29 cellular contexts compared by ENCODE assay signal in genomic region chr1:174721246-174721645, GRCh38.
"Had no signal": no experiment of that assay in that cellular context is flagged by ENCODE, and none has a peak within 500 bp of the region (broad histone marks: within the 10 kb centered on the region; RNA-seq: fewer than 3 reads in every experiment).

No MANE protein-coding gene starts in this region.

- H3K36me3 ChIP-seq: colonic mucosa, esophagus muscularis mucosa, esophagus squamous epithelium, gastrocnemius medialis, gastroesophageal sphincter, heart left ventricle, heart right ventricle had no signal

- DNase-seq: colonic mucosa; cortex of kidney; dermis blood vessel endothelial cell; dorsolateral prefrontal cortex; effector CD4-positive, alpha-beta T cell; effector CD8-positive, alpha-beta T cell; effector memory CD4-positive, alpha-beta T cell; effector memory CD8-positive, alpha-beta T cell; endodermal cell; erythroblast; esophagus squamous epithelium; foreskin fibroblast; foreskin keratinocyte; foreskin melanocyte; gastrocnemius medialis; glutamatergic neuron; head of caudate nucleus; heart left ventricle; heart right ventricle had no signal

- ATAC-seq: effector memory CD8-positive, alpha-beta T cell; esophagus mucosa; foreskin keratinocyte; gastrocnemius medialis; gastroesophageal sphincter; heart left ventricle had no signal

- H3K27ac ChIP-seq: colonic mucosa, coronary artery, dorsolateral prefrontal cortex, epithelial cell of prostate, esophagus muscularis mucosa, esophagus squamous epithelium, foreskin keratinocyte, gastrocnemius medialis, gastroesophageal sphincter, heart left ventricle, heart right ventricle had no signal

- H3K4me3 ChIP-seq: colonic mucosa, coronary artery, dorsolateral prefrontal cortex, esophagus muscularis mucosa, esophagus squamous epithelium, gastrocnemius medialis, gastroesophageal sphincter, heart left ventricle, heart right ventricle had no signal

- H3K4me1 ChIP-seq: colonic mucosa, esophagus muscularis mucosa, esophagus squamous epithelium, foreskin keratinocyte, gastrocnemius medialis, gastroesophageal sphincter had no signal

- H3K9me3 Mint-ChIP-seq: dendritic cell treated with granulocyte-macrophage colony-stimulating factor and Interleukin-4, amounts not matched to agents 40 ng/mL and 50 ng/mL, for 4 days; effector memory CD8-positive, alpha-beta T cell; endodermal cell had no signal

- FAIRE-seq: colon, endometrium, endothelial cell of umbilical vein, frontal cortex had no signal

- H3K4me3 Mint-ChIP-seq: dendritic cell treated with granulocyte-macrophage colony-stimulating factor and Interleukin-4, amounts not matched to agents 40 ng/mL and 50 ng/mL, for 4 days; effector memory CD8-positive, alpha-beta T cell; endodermal cell had no signal

- H3K27ac Mint-ChIP-seq: dendritic cell treated with granulocyte-macrophage colony-stimulating factor and Interleukin-4, amounts not matched to agents 40 ng/mL and 50 ng/mL, for 4 days; effector memory CD8-positive, alpha-beta T cell; endodermal cell had no signal

- H3K27me3 Mint-ChIP-seq: dendritic cell treated with granulocyte-macrophage colony-stimulating factor and Interleukin-4, amounts not matched to agents 40 ng/mL and 50 ng/mL, for 4 days; effector memory CD8-positive, alpha-beta T cell had no signal

- H3K9me3 ChIP-seq: colonic mucosa, esophagus muscularis mucosa, esophagus squamous epithelium, gastrocnemius medialis, gastroesophageal sphincter, heart left ventricle had no signal

- H3K27me3 ChIP-seq: colonic mucosa, dorsolateral prefrontal cortex, esophagus muscularis mucosa, esophagus squamous epithelium, foreskin keratinocyte, gastrocnemius medialis, gastroesophageal sphincter, heart left ventricle, heart right ventricle had no signal

- H3K4me1 Mint-ChIP-seq: endodermal cell had no signal
